ENCODE assay signal across 8 cellular contexts in the genomic region with DNA sequence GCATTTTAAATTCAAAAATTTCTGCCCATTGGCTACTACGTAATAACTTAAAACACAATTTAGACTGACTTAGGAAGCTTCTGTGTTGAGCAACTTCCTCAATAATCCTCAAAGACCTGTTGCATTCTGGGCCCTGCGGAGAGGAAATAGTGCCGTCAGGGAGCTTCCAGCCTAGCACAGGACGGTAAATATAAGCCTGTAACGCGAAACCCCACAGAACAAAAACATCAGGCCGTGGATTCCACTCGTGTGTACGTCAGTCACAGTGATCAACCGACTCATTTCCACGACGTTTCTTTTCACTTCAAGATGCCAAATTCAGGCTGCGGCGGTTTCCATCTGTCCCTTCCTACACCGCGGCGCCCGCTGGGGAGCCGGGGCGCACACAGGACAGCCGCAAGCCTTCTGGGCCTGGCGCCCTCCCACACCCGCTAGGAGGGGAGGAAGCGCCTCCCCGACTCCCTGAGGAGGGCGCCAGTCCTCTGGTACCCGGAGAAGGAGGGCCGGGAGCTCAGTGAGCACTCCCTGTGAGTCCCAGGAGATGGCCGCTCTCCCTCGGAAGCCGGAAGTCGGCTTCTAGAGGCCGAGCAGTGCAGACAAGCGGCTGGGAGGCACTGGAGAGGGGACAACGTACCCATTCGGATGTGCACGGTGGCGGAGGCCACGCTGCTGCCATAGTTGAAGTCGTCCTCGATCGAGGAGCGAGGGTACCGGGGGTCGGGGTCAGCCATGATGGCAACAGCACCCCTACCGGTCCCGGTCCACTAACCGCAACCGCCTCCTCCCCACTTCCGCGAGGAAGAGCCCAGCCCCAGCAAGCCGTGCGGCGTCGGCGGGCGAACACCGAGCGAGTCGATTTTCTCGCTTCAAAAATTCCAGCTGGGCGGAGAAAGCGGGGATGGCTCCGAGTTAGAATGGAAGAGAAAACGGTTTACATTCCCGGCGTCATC. TPM values are rescaled to one million over a fixed set of nuclear protein-coding genes. Genes with fewer than 3 reads are reported as not detected.
DNase-seq lines count a peak whose midpoint lies in the region; ATAC-seq and TF ChIP-seq lines count a peak whose summit lies in the region.

A gene with protein sequence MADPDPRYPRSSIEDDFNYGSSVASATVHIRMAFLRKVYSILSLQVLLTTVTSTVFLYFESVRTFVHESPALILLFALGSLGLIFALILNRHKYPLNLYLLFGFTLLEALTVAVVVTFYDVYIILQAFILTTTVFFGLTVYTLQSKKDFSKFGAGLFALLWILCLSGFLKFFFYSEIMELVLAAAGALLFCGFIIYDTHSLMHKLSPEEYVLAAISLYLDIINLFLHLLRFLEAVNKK (minus strand): TSS at position 776 of the 950 bp plus-strand sequence. CDS start 45 bp downstream, at position 731.

- peak within 1 kb of the TSS; percentile 81 for H3K14ac ChIP-seq in trophoblast cell (ENCODE audit: low read length)

- peak within 1 kb of the TSS; percentile 81 for H2BK5ac ChIP-seq in trophoblast cell (ENCODE audit: low read depth, low read length, poor library complexity)

- peak within 1 kb of the TSS; percentile 87 for H4K91ac ChIP-seq in trophoblast cell (ENCODE audit: low read depth, low read length)

- H3K79me2 ChIP-seq in trophoblast cell (ENCODE audit: control insufficient read depth, insufficient read depth, low read length, poor library complexity): peaks cover 2% of the 10 kb centered on the region

- ATAC-seq in HG02763 (IDR thresholded peaks at IDR 0.05; ENCODE audit: unreplicated experiment): peak; percentile 90

- peak within 1 kb of the TSS; percentile 40 for H3K4me3 ChIP-seq in cardiac muscle cell
- H3K4me3 ChIP-seq in trophoblast cell (ENCODE audit: low read depth, low read length): peak within 1 kb of the TSS; percentile 86
- H3K4me3 ChIP-seq in transverse colon: peak within 1 kb of the TSS; percentile 64 to 93 (median 82)

- in situ Hi-C loops in transverse colon (cut with MboI; ENCODE audit: low pct_ligation_motif_present in 1 of 4, low pct_unique_long_range_greater_than_20kb in 1 of 4, low sequenced_read_pairs in 3 of 4): no loop called here

- H3K18ac ChIP-seq in trophoblast cell (ENCODE audit: low read length): peak within 1 kb of the TSS; percentile 93

- no peak for TF ChIP-seq EP300 in transverse colon (IDR thresholded peaks at IDR 0.05; ENCODE audit: low read depth)

- H3K27me3 ChIP-seq in cardiac muscle cell (no peaks in the 10 kb centered on the region), trophoblast cell (ENCODE audit: insufficient read depth, low read length) (no peaks in the 10 kb centered on the region), transverse colon (no peaks in the 10 kb centered on the region)

- H3K4ac ChIP-seq in trophoblast cell (ENCODE audit: low read depth, low read length): peak within 1 kb of the TSS; percentile 57

- DNase-seq in NCI-H1417 (lab: John Stamatoyannopoulos, UW) (peak; percentile 88 to 98 (median 98)), SW 1271 (lab: John Stamatoyannopoulos, UW) (peak; percentile 82 to 91), cardiac muscle cell (ENCODE audit: low read depth in 1 of 2, low spot score in 1 of 2) (peak; percentile 82 to 96), trophoblast cell (peak; percentile 82 to 91), transverse colon (peak; percentile 91)
- peak; percentile 65 for DNase-seq in activated naive CD8-positive, alpha-beta T cell treated with anti-CD3 and anti-CD28 coated beads, Interleukin-2, amount 50 U/mL, for 16 hours (ENCODE audit: low read depth, low spot score)

- H4K12ac ChIP-seq in trophoblast cell (ENCODE audit: low read depth, low read length): peak within 1 kb of the TSS; percentile 86

- peak within 1 kb of the TSS; percentile 61 for H3K4me2 ChIP-seq in trophoblast cell (ENCODE audit: low read length)

- H3K23ac ChIP-seq in trophoblast cell (ENCODE audit: low read length): no peak within 1 kb of the TSS

- peak within 1 kb of the TSS; percentile 75 for H3K27ac ChIP-seq in cardiac muscle cell
- H3K27ac ChIP-seq in trophoblast cell (ENCODE audit: low read depth, low read length): peak within 1 kb of the TSS; percentile 96
- peak within 1 kb of the TSS; percentile 98 to 100 (median 98) for H3K27ac ChIP-seq in transverse colon

- H3K4me1 ChIP-seq in cardiac muscle cell (ENCODE audit: low read depth) (no peaks in the 10 kb centered on the region), trophoblast cell (ENCODE audit: control insufficient read depth in 1 of 2, insufficient read depth in 2 of 2, low read length in 2 of 2) (no peaks in the 10 kb centered on the region), transverse colon (peaks cover 0 to 20% (median 15%) of the 10 kb centered on the region in 4 donors)

- peak within 1 kb of the TSS; percentile 76 for H2BK120ac ChIP-seq in trophoblast cell (ENCODE audit: insufficient read depth, low read length, poor library complexity)

- H2AFZ ChIP-seq in trophoblast cell (ENCODE audit: insufficient read depth, low read length, poor library complexity): peak within 1 kb of the TSS; percentile 92

- peak within 1 kb of the TSS; percentile 94 for H4K8ac ChIP-seq in trophoblast cell (ENCODE audit: low read depth, low read length)

- TF ChIP-seq POLR2A in transverse colon (IDR thresholded peaks at IDR 0.05): peak; percentile 76

- WGBS in trophoblast cell (ENCODE audit: extremely low coverage, insufficient coverage, insufficient read length): no CpG with 5 or more reads among the region's 67 CpGs
- WGBS in transverse colon (ENCODE audit: low coverage in 1 of 2), 2 donors: 0% methylated on average over 1 to 51 of the region's 67 CpGs

- H3K79me1 ChIP-seq in trophoblast cell (ENCODE audit: low read length): peaks cover 7% of the 10 kb centered on the region

- no peak within 1 kb of the TSS for H2AK5ac ChIP-seq in trophoblast cell (ENCODE audit: low read length)

- H3K9ac ChIP-seq in trophoblast cell (ENCODE audit: low read length): peak within 1 kb of the TSS; percentile 80

- H3K36me3 ChIP-seq in cardiac muscle cell (no peaks in the 10 kb centered on the region), trophoblast cell (ENCODE audit: control insufficient read depth in 1 of 2, insufficient read depth in 2 of 2, low read length in 2 of 2) (peaks cover 0 to 4% of the 10 kb centered on the region in 2 experiments), transverse colon (no peaks in the 10 kb centered on the region)

- intact Hi-C loops in transverse colon (cut with DNase I; ENCODE audit: low total_unique reads): no loop called here

- no peak within 1 kb of the TSS for H2BK12ac ChIP-seq in trophoblast cell (ENCODE audit: low read length)

- H3K9me3 ChIP-seq in cardiac muscle cell (ENCODE audit: low read depth) (no peaks in the 10 kb centered on the region), trophoblast cell (ENCODE audit: insufficient read depth, low read depth, low read length) (peaks cover 3% of the 10 kb centered on the region), transverse colon (no peaks in the 10 kb centered on the region)

- TF ChIP-seq CTCF in GM12874 (IDR thresholded peaks at IDR 0.05; ENCODE audit: insufficient read depth, low read depth, low read length) (peak; percentile 27), cardiac muscle cell (IDR thresholded peaks at IDR 0.05; ENCODE audit: low read depth, low read length) (peak; percentile 45), transverse colon (IDR thresholded peaks at IDR 0.05) (peak; percentile 49 to 92 (median 64))

RNA-seq across cellular contexts. Expression of the gene that starts here (rescaled TPM):
- total RNA-seq in cardiac muscle cell (23.7 and 36.1 TPM in 2 replicates), transverse colon (100 to 1,000 TPM in 2 of 4 donors, 10 to 100 TPM in 2; 15.5 to 217 (median 98.8) TPM)
- 59.7 and 78.9 TPM in 2 replicates for polyA plus RNA-seq in cardiac muscle cell
- 47.4 and 48.5 TPM in 2 replicates for polyA plus RNA-seq in trophoblast cell (2013)

Comparison
In these comparisons a context has a peak if more than half of its experiments do, and no peak if none do; other contexts are left out.
1. Peak in every context shown above with its lines: DNase-seq, ATAC-seq, H3K4me3 ChIP-seq and H3K27ac ChIP-seq.